ENCODE assay signal across 8 cellular contexts in the genomic region with DNA sequence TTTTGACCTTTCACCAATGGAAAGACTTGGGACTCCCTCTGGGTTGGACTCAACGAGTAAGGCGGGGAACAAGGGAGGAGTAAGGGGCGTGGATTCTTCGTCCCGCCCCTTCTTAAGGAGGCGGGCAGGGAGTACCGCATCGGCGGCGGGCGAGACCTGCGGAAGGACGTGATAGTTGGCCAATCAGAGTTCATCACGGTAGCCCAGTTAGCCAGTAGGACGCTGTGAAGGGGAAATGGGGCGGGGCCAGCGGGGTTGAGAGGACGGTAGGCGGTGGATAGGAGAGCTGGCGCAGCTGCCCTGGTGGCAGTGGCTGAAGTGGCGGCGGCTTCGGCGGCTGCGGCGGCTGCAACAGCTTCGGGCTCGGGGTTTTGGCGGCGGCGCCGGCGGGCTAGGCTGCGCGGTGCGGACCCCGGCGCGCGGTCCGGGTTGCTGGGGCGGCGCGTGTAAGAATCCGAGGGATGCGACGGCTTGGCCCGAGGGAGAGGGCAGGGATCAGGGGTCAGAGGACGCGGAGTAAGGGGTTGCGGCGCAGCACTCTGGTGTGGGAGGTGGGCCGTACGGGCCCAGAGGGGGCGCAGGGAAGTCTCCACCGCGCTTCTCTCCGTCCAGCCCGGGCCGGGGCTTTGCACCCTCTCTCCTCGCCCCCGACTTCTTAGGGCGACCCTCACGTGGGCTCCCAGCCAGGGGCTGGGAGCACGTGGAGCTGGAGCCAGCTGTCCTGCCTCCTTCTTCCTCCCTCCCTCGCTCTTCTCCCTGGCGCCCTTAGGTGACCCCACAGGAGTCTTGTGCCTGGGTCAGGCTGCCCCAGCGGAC. TPM values are rescaled to one million over a fixed set of nuclear protein-coding genes. Genes with fewer than 3 reads are reported as not detected.
A peak's percentile ranks its signal among the peaks of the same experiment; 100 is the strongest.
DNase-seq lines count a peak whose midpoint lies in the region; ATAC-seq, FAIRE-seq and TF ChIP-seq lines count a peak whose summit lies in the region.

A gene (plus strand): TSS at position 284 of the 816 bp plus-strand sequence. CDS start 5,389 bp downstream, outside the sequence.

- peak within 1 kb of the TSS; percentile 81 for H3K4me3 ChIP-seq in SU-DHL-6 (ENCODE audit: insufficient read depth, low read length, poor library complexity, severe bottlenecking)
- peak within 1 kb of the TSS; percentile 61 to 95 (median 88) for H3K4me3 ChIP-seq in pancreas
- peak within 1 kb of the TSS; percentile 94 to 95 for H3K4me3 ChIP-seq in tibial artery

- H3K9me2 ChIP-seq in SU-DHL-6 (replicated peaks; ENCODE audit: insufficient read depth, low read length), result no peaks in the 10 kb centered on the region

- H3K9me3 Mint-ChIP-seq in activated naive CD8-positive, alpha-beta T cell treated with anti-CD3 and anti-CD28 coated beads, Interleukin-2, amount 10 ng/mL, durations not matched to agents 7 days and 5 days, result no peaks in the 10 kb centered on the region

- H3K36me3 ChIP-seq in SU-DHL-6 (ENCODE audit: low read length), result no peaks in the 10 kb centered on the region
- no peaks in the 10 kb centered on the region for H3K36me3 ChIP-seq in pancreas
- no peaks in the 10 kb centered on the region for H3K36me3 ChIP-seq in tibial artery

- peaks cover 56% of the 10 kb centered on the region for H3F3A ChIP-seq in SU-DHL-6 (ENCODE audit: insufficient read depth)

- H4K20me1 ChIP-seq in SU-DHL-6 (ENCODE audit: low read depth, low read length), result no peaks in the 10 kb centered on the region

- H3K9me3 ChIP-seq in SU-DHL-6 (ENCODE audit: insufficient read depth, low read length), result no peaks in the 10 kb centered on the region
- no peaks in the 10 kb centered on the region for H3K9me3 ChIP-seq in pancreas
- H3K9me3 ChIP-seq in tibial artery, result no peaks in the 10 kb centered on the region

- ATAC-seq in HG02678 (IDR thresholded peaks at IDR 0.05; ENCODE audit: unreplicated experiment) (peak; percentile 88), Right ventricle myocardium inferior (peak; percentile 96), pancreas (peak; percentile 89 to 93 (median 90))
- ATAC-seq in activated naive CD8-positive, alpha-beta T cell treated with anti-CD3 and anti-CD28 coated beads, Interleukin-2, amount 10 ng/mL, durations not matched to agents 7 days and 5 days (ENCODE audit: low read depth), result peak; percentile 96

- FAIRE-seq in pancreas (lab: Jason Lieb, UNC), result no peak

- no peaks in the 10 kb centered on the region for H3K36me3 Mint-ChIP-seq in activated naive CD8-positive, alpha-beta T cell treated with anti-CD3 and anti-CD28 coated beads, Interleukin-2, amount 10 ng/mL, durations not matched to agents 7 days and 5 days

- H2AFZ ChIP-seq in SU-DHL-6 (ENCODE audit: low read depth, low read length, severe bottlenecking), result no peak within 1 kb of the TSS

- H3K4me1 ChIP-seq in pancreas, result peaks cover 8 to 26% (median 18%) of the 10 kb centered on the region in 3 donors
- peaks cover 0 to 72% (median 49%) of the 10 kb centered on the region in 4 donors for H3K4me1 ChIP-seq in tibial artery

- H3K27me3 Mint-ChIP-seq in activated naive CD8-positive, alpha-beta T cell treated with anti-CD3 and anti-CD28 coated beads, Interleukin-2, amount 10 ng/mL, durations not matched to agents 7 days and 5 days, result peaks cover 6% of the 10 kb centered on the region

- TF ChIP-seq CTCF in GM10266 (IDR thresholded peaks at IDR 0.05; ENCODE audit: control insufficient read depth, insufficient read depth, low read depth, missing control alignments), result no peak
- TF ChIP-seq CTCF in SU-DHL-6 (IDR thresholded peaks at IDR 0.05; ENCODE audit: insufficient read depth, low read length, poor library complexity, severe bottlenecking), result no peak
- TF ChIP-seq CTCF in pancreas (IDR thresholded peaks at IDR 0.05), result peak in 1 of 4 donors; percentile 5
- TF ChIP-seq CTCF in tibial artery (IDR thresholded peaks at IDR 0.05), result peak in 1 of 2 experiments; percentile 32

- H3K4me1 Mint-ChIP-seq in activated naive CD8-positive, alpha-beta T cell treated with anti-CD3 and anti-CD28 coated beads, Interleukin-2, amount 10 ng/mL, durations not matched to agents 7 days and 5 days, result peaks cover 34% of the 10 kb centered on the region

- H3K79me2 ChIP-seq in SU-DHL-6 (ENCODE audit: insufficient read depth, low read length), result peaks cover 33% of the 10 kb centered on the region

- H3K27me3 ChIP-seq in SU-DHL-6 (ENCODE audit: low read length) (no peaks in the 10 kb centered on the region), pancreas (no peaks in the 10 kb centered on the region), tibial artery (no peaks in the 10 kb centered on the region)

- H3K4me2 ChIP-seq in SU-DHL-6 (ENCODE audit: low read depth, low read length, poor library complexity, severe bottlenecking), result peak within 1 kb of the TSS; percentile 86

- peak within 1 kb of the TSS; percentile 93 for H3K4me3 Mint-ChIP-seq in activated naive CD8-positive, alpha-beta T cell treated with anti-CD3 and anti-CD28 coated beads, Interleukin-2, amount 10 ng/mL, durations not matched to agents 7 days and 5 days

- H3K27ac Mint-ChIP-seq in activated naive CD8-positive, alpha-beta T cell treated with anti-CD3 and anti-CD28 coated beads, Interleukin-2, amount 10 ng/mL, durations not matched to agents 7 days and 5 days, result peak within 1 kb of the TSS; percentile 96

- peak within 1 kb of the TSS; percentile 97 for H3K9ac ChIP-seq in SU-DHL-6 (ENCODE audit: low read length)

- POLR2A ChIA-PET in activated naive CD8-positive, alpha-beta T cell treated with anti-CD3 and anti-CD28 coated beads, Interleukin-2, amount 10 ng/mL, durations not matched to agents 7 days and 5 days (lab: Charles Lee), result interaction anchor here (0.6 to 4.2 kb wide), 11 partner anchors 9 to 136 kb away, joined by 3 to 31 read pairs (median 5); a partner anchor contains a TSS

- H3K27ac ChIP-seq in SU-DHL-6 (ENCODE audit: low read depth, low read length), result peak within 1 kb of the TSS; percentile 86
- H3K27ac ChIP-seq in pancreas, result peak within 1 kb of the TSS; percentile 84 to 95 (median 89)
- peak within 1 kb of the TSS; percentile 97 for H3K27ac ChIP-seq in tibial artery

- peak; percentile 97 for DNase-seq in GM10266 (ENCODE audit: extremely low spot score)
- peak; percentile 100 for DNase-seq in NCI-H128 (lab: John Stamatoyannopoulos, UW; ENCODE audit: unreplicated experiment)
- peak; percentile 97 for DNase-seq in activated naive CD8-positive, alpha-beta T cell treated with anti-CD3 and anti-CD28 coated beads, Interleukin-2, amount 10 ng/mL, durations not matched to agents 7 days and 5 days
- peak; percentile 100 for DNase-seq in Right ventricle myocardium inferior (ENCODE audit: missing footprints)
- DNase-seq in pancreas, result peak; percentile 98 to 100 (median 100)
- peak; percentile 100 for DNase-seq in tibial artery

- 0 to 1% methylated on average over 52 to 68 of the region's 68 CpGs for WGBS in pancreas, 2 donors

- intact Hi-C loops in Right ventricle myocardium inferior (cut with DNase I), result loop anchor here (5.0 kb wide), 1 partner anchor 51 kb away; no protein-coding TSS in a partner anchor
- intact Hi-C loops in pancreas (cut with DNase I), result no loop called here
- intact Hi-C loops in tibial artery (cut with DNase I; ENCODE audit: low total_unique reads), result no loop called here

RNA-seq across cellular contexts. Expression of the gene that starts here (rescaled TPM):
- total RNA-seq in activated naive CD8-positive, alpha-beta T cell treated with anti-CD3 and anti-CD28 coated beads, Interleukin-2, amount 10 ng/mL, durations not matched to agents 7 days and 5 days, result 10 to 100 TPM; 29.9 to 32.0 TPM
- total RNA-seq in Right ventricle myocardium inferior (120 TPM), pancreas (10 to 100 TPM; 39.4 to 80.4 (median 52.0) TPM)
- polyA plus RNA-seq in pancreas, result 10 to 100 TPM; 73.1 to 83.4 TPM

Comparison
In these comparisons a context has a peak if more than half of its experiments do, and no peak if none do; other contexts are left out.
1. Peak in every context shown above with its lines: DNase-seq, ATAC-seq, H3K4me3 ChIP-seq and H3K27ac ChIP-seq.